8 cellular contexts compared by ENCODE assay signal in genomic region chr7:39413866-39414668, GRCh38.
DNase-seq lines count a peak whose midpoint lies in the region; ATAC-seq and TF ChIP-seq lines count a peak whose summit lies in the region.

No MANE protein-coding gene starts in this region.

- no peaks in the 10 kb centered on the region for H3K4me1 ChIP-seq in HUES48 (ENCODE audit: control insufficient read depth, insufficient read depth, low read length)

- no peaks in the 10 kb centered on the region for H3K9me3 ChIP-seq in HUES48 (ENCODE audit: control insufficient read depth, insufficient read depth, low read length)

- no peak for TF ChIP-seq CTCF in cardiac fibroblast (IDR thresholded peaks at IDR 0.05; ENCODE audit: low read depth, low read length)

- peak; percentile 92 for ATAC-seq in GM21515 (IDR thresholded peaks at IDR 0.05; ENCODE audit: unreplicated experiment)

- peak overlapping the region; percentile 75 for H3K4me3 ChIP-seq in HUES48 (ENCODE audit: low read depth, low read length)
- peak overlapping the region; percentile 61 for H3K4me3 ChIP-seq in cardiac fibroblast (replicated peaks in 1 of 2; ENCODE audit: low read depth in 2 of 2, low read length in 2 of 2)

- DNase-seq in ELF-1 (ENCODE audit: low read depth, low spot score) (peak; percentile 81), T-helper 2 cell (peak in 4 of 5 experiments; percentile 9 to 83 (median 12)), cardiac fibroblast (ENCODE audit: low read depth in 2 of 2) (peak; percentile 40 to 43), left kidney (ENCODE audit: low read depth, low spot score) (peak; percentile 89), cortex of kidney (lab: John Stamatoyannopoulos, UW) (no peak)
- peak; percentile 5 to 35 for DNase-seq in stimulated activated CD4-positive, alpha-beta T cell treated with anti-CD3 and anti-CD28 coated beads, Interleukin-4, amount 100 ng/mL, for 4 hours

- peak overlapping the region; percentile 22; the same call in 1 of the 2 replicates for H3K9ac ChIP-seq in HUES48 (ENCODE audit: low read depth, low read length)

- peak overlapping the region; percentile 37 for H3K27ac ChIP-seq in HUES48 (ENCODE audit: low read depth, low read length)

- no peaks in the 10 kb centered on the region for H3K27me3 ChIP-seq in HUES48 (ENCODE audit: control insufficient read depth, insufficient read depth, low read length)

- H3K36me3 ChIP-seq in HUES48 (ENCODE audit: control insufficient read depth, insufficient read depth, low read length), result no peaks in the 10 kb centered on the region
